8 cellular contexts compared by ENCODE assay signal in genomic region chrX:71282514-71283408, GRCh38. TPM values are rescaled to one million over a fixed set of nuclear protein-coding genes. Genes with fewer than 3 reads are reported as not detected.
DNase-seq lines count a peak whose midpoint lies in the region; ATAC-seq, FAIRE-seq and TF ChIP-seq lines count a peak whose summit lies in the region.
"Had no signal": no experiment of that assay in that cellular context is flagged by ENCODE, and none has a peak within 500 bp of the region (broad histone marks: within the 10 kb centered on the region; RNA-seq: fewer than 3 reads in every experiment).

No MANE protein-coding gene starts in this region.

- H3K27me3 ChIP-seq in cardiac muscle cell, result no peaks in the 10 kb centered on the region
- no peaks in the 10 kb centered on the region for H3K27me3 ChIP-seq in gastrocnemius medialis

- H3K4me1 ChIP-seq in cardiac muscle cell (ENCODE audit: low read depth), result peaks cover 10% of the 10 kb centered on the region
- H3K4me1 ChIP-seq in gastrocnemius medialis, result peaks cover 21 to 23% of the 10 kb centered on the region in 2 donors

- H3K36me3 ChIP-seq in cardiac muscle cell (peaks cover 7% of the 10 kb centered on the region), gastrocnemius medialis (no peaks in the 10 kb centered on the region)

- H3K27ac ChIP-seq in cardiac muscle cell, result peak overlapping the region; percentile 95
- peak overlapping the region; percentile 82 to 95 (median 90) for H3K27ac ChIP-seq in gastrocnemius medialis

- peaks cover 20% of the 10 kb centered on the region; the same call in 1 of the 2 replicates for H3K4me1 Mint-ChIP-seq in HFFc6 (ENCODE audit: low read depth)

- DNase-seq in GM18507 (ENCODE audit: extremely low spot score, insufficient read length, low read depth) (peak; percentile 1), HFFc6 (peak; percentile 39), NCI-H226 (peak; percentile 38), cardiac muscle cell (ENCODE audit: low read depth in 1 of 2, low spot score in 1 of 2) (no peak), gastrocnemius medialis (no peak), GF-D8 (lab: John Stamatoyannopoulos, UW) (no peak)
- DNase-seq in activated T-helper 9 cell treated with anti-CD3 and anti-CD28 coated beads, Interleukin-2, amount 50 U/mL, for 16 hours (ENCODE audit: low read depth), result peak; percentile 31

- no peak for FAIRE-seq in GM18507 (lab: Jason Lieb, UNC)

- TF ChIP-seq POLR2A in gastrocnemius medialis (IDR thresholded peaks at IDR 0.05), result no peak

- peak overlapping the region; percentile 99 for H3K4me3 Mint-ChIP-seq in HFFc6

- ATAC-seq in gastrocnemius medialis, result peak; percentile 57 to 63

- H3K27me3 Mint-ChIP-seq in HFFc6 (ENCODE audit: insufficient read depth), result peaks cover 7% of the 10 kb centered on the region; the same call in 1 of the 2 replicates

- H3K36me3 Mint-ChIP-seq in HFFc6 (ENCODE audit: low read depth), result peaks cover 27% of the 10 kb centered on the region

- H3K4me3 ChIP-seq in cardiac muscle cell (peak overlapping the region; percentile 18), gastrocnemius medialis (peak overlapping the region; percentile 58 to 71 (median 69))

- H3K9me3 Mint-ChIP-seq in HFFc6, result no peaks in the 10 kb centered on the region

- intact Hi-C loops in gastrocnemius medialis (cut with DNase I; ENCODE audit: low total_unique reads), result loop anchor here (1.0 to 10.0 kb wide), 3 partner anchors 27 to 250 kb away; partner anchors contain the start of gene TAF1

- in situ Hi-C loops in gastrocnemius medialis (cut with MboI; ENCODE audit: low sequenced_read_pairs in 4 of 4), result no loop called here

- no peak for TF ChIP-seq CTCF in HFFc6 (IDR thresholded peaks at IDR 0.05)
- no peak for TF ChIP-seq CTCF in cardiac muscle cell (IDR thresholded peaks at IDR 0.05; ENCODE audit: low read depth, low read length)
- TF ChIP-seq CTCF in gastrocnemius medialis (IDR thresholded peaks at IDR 0.05 in 4 of 5, conservative IDR thresholded peaks at IDR 0.05 in 1 of 5), result no peak

- H3K27ac Mint-ChIP-seq in HFFc6, result peak overlapping the region; percentile 100

- H3K9me3 ChIP-seq in cardiac muscle cell (ENCODE audit: low read depth), result no peaks in the 10 kb centered on the region
- H3K9me3 ChIP-seq in gastrocnemius medialis, result no peaks in the 10 kb centered on the region

RNA-seq across cellular contexts. Expression of gene NONO, which starts 0.7 kb away (rescaled TPM):
- 100 to 1,000 TPM; 367 to 495 (median 421) TPM for total RNA-seq in HFFc6 (2021; fragmentation: NEBNext Ultra II Directional; extraction: Animal tissue kit (Norgen Biotek cat#: 25700))
- total RNA-seq in cardiac muscle cell (524 and 770 TPM in 2 replicates), gastrocnemius medialis (100 to 1,000 TPM in 1 of 4 donors, 10 to 100 TPM in 3; 90.5 to 101 (median 92.9) TPM)
- polyA plus RNA-seq in cardiac muscle cell, result 278 and 318 TPM in 2 replicates

RNA-seq across cellular contexts. Expression of gene ITGB1BP2, which starts 18.8 kb away (rescaled TPM):
- total RNA-seq in HFFc6 (2021; fragmentation: NEBNext Ultra II Directional; extraction: Animal tissue kit (Norgen Biotek cat#: 25700)), result under 1 TPM; 0.50 to 0.95 (median 0.57) TPM
- total RNA-seq in cardiac muscle cell, result 99.7 and 158 TPM in 2 replicates
- 60.4 and 115 TPM in 2 replicates for polyA plus RNA-seq in cardiac muscle cell
- 10 to 100 TPM in 1 of 4 donors, 1 to 10 TPM in 3; 2.4 to 17.1 (median 5.4) TPM for total RNA-seq in gastrocnemius medialis

RNA-seq across cellular contexts. Expression of gene ZMYM3, which starts 28.8 kb away (rescaled TPM):
- 10 to 100 TPM; 26.3 to 32.4 (median 28.4) TPM for total RNA-seq in HFFc6 (2021; fragmentation: NEBNext Ultra II Directional; extraction: Animal tissue kit (Norgen Biotek cat#: 25700))
- total RNA-seq in cardiac muscle cell (77.8 and 112 TPM in 2 replicates), gastrocnemius medialis (10 to 100 TPM in 1 of 4 donors, 1 to 10 TPM in 3; 7.1 to 10.2 (median 8.9) TPM)
- 24.8 and 34.4 TPM in 2 replicates for polyA plus RNA-seq in cardiac muscle cell

RNA-seq across cellular contexts. Expression of gene GJB1, which starts 59.7 kb away (rescaled TPM):
- total RNA-seq in HFFc6 (2021; fragmentation: NEBNext Ultra II Directional; extraction: Animal tissue kit (Norgen Biotek cat#: 25700)), result not detected
- total RNA-seq in cardiac muscle cell (not detected in 2 replicates), gastrocnemius medialis (under 1 TPM in 2 of 4 donors, not detected in 2; 0.24 to 0.80 TPM)
- polyA plus RNA-seq in cardiac muscle cell, result not detected in 2 replicates
- total RNA-seq: pulmonary artery endothelial cell had no signal

Comparison
In these comparisons a context has a peak if more than half of its experiments do, and no peak if none do; other contexts are left out.
1. DNase-seq: peak in GM18507 (single experiment), HFFc6 (single experiment), NCI-H226 (single experiment) and activated T-helper 9 cell treated with anti-CD3 and anti-CD28 coated beads, Interleukin-2, amount 50 U/mL, for 16 hours (single experiment); none in cardiac muscle cell (0 of 2), gastrocnemius medialis (0 of 2) and GF-D8 (single experiment).